Comparison of ENCODE assay signal across 12 cellular contexts in genomic region chr5:33840927-33841547, GRCh38. TPM values are rescaled to one million over a fixed set of nuclear protein-coding genes. Genes with fewer than 3 reads are reported as not detected.
DNase-seq lines count a peak whose midpoint lies in the region; ATAC-seq and TF ChIP-seq lines count a peak whose summit lies in the region.
"Had no signal": no experiment of that assay in that cellular context is flagged by ENCODE, and none has a peak within 500 bp of the region (broad histone marks: within the 10 kb centered on the region; RNA-seq: fewer than 3 reads in every experiment).

No MANE protein-coding gene starts in this region.

- peak; percentile 51 for ATAC-seq in activated CD4-positive, alpha-beta T cell treated with anti-CD3 and anti-CD28 coated beads for 36 hours
- peak; percentile 77 for ATAC-seq in GM21528 (IDR thresholded peaks at IDR 0.05; ENCODE audit: low FRiP score, unreplicated experiment)
- ATAC-seq in HG03354 (IDR thresholded peaks at IDR 0.05; ENCODE audit: poor library complexity, severe bottlenecking, unreplicated experiment), result peak; percentile 75
- peak; percentile 29 for ATAC-seq in naive thymus-derived CD4-positive, alpha-beta T cell
- no peak for ATAC-seq in body of pancreas
- ATAC-seq: K562 had no signal

- no peaks in the 10 kb centered on the region for H3K27me3 Mint-ChIP-seq in activated CD4-positive, alpha-beta T cell treated with anti-CD3 and anti-CD28 coated beads for 36 hours
- peaks cover 0 to 17% (median 3%) of the 10 kb centered on the region in 5 donors for H3K27me3 Mint-ChIP-seq in naive thymus-derived CD4-positive, alpha-beta T cell

- H3K4me1 ChIP-seq in naive thymus-derived CD4-positive, alpha-beta T cell (ENCODE audit: control insufficient read depth in 2 of 2, insufficient read depth in 2 of 2, low read length in 2 of 2), result peaks cover 9 to 10% of the 10 kb centered on the region in 2 donors
- H3K4me1 ChIP-seq in testis (peaks cover 22% of the 10 kb centered on the region), body of pancreas (no peaks in the 10 kb centered on the region)

- no peak overlapping the region for H3K27ac Mint-ChIP-seq in activated CD4-positive, alpha-beta T cell treated with anti-CD3 and anti-CD28 coated beads for 36 hours
- peak overlapping the region in 8 of 9 donors; percentile 1 to 78 (median 60) for H3K27ac Mint-ChIP-seq in naive thymus-derived CD4-positive, alpha-beta T cell

- H3K36me3 ChIP-seq in naive thymus-derived CD4-positive, alpha-beta T cell (ENCODE audit: control insufficient read depth in 2 of 3, insufficient read depth in 3 of 3, low read length in 3 of 3), result no peaks in the 10 kb centered on the region
- no peaks in the 10 kb centered on the region for H3K36me3 ChIP-seq in testis (ENCODE audit: low read depth, missing control alignments)
- H3K36me3 ChIP-seq in body of pancreas (replicated peaks in 1 of 2; ENCODE audit: insufficient read depth in 1 of 2, low read depth in 2 of 2), result no peaks in the 10 kb centered on the region

- peaks cover 7% of the 10 kb centered on the region for H3K9me3 Mint-ChIP-seq in activated CD4-positive, alpha-beta T cell treated with anti-CD3 and anti-CD28 coated beads for 36 hours (ENCODE audit: low read depth)
- H3K9me3 Mint-ChIP-seq in naive thymus-derived CD4-positive, alpha-beta T cell, result peaks cover 0 to 20% (median 4%) of the 10 kb centered on the region in 11 donors

- DNase-seq in activated CD4-positive, alpha-beta T cell treated with anti-CD3 and anti-CD28 coated beads for 36 hours, result no peak
- DNase-seq in activated CD4-positive, alpha-beta T cell treated with anti-CD3 and anti-CD28 coated beads for 1 hour, result no peak
- DNase-seq in naive thymus-derived CD4-positive, alpha-beta T cell, result peak in 4 of 9 donors; percentile 3 to 29 (median 10)
- DNase-seq in DMS153 treated with DMSO at 0.1 percent for 48 hours (lab: John Stamatoyannopoulos, UW; ENCODE audit: unreplicated experiment), result no peak
- no peak for DNase-seq in testis
- DNase-seq in body of pancreas, result no peak
- DNase-seq: 8988T, dorsolateral prefrontal cortex had no signal

- no peaks in the 10 kb centered on the region for H3K9me3 ChIP-seq in naive thymus-derived CD4-positive, alpha-beta T cell (ENCODE audit: control insufficient read depth in 2 of 3, low read length in 3 of 3)
- H3K9me3 ChIP-seq in testis (no peaks in the 10 kb centered on the region), body of pancreas (no peaks in the 10 kb centered on the region)

- POLR2A ChIA-PET in activated CD4-positive, alpha-beta T cell treated with anti-CD3 and anti-CD28 coated beads for 36 hours (lab: Charles Lee), result no interaction called here
- POLR2A ChIA-PET in naive thymus-derived CD4-positive, alpha-beta T cell (lab: Charles Lee), result interaction anchor here (1.1 kb wide), 2 partner anchors 13 to 18 kb away, joined by 5 to 6 read pairs; no protein-coding TSS in a partner anchor

- intact Hi-C loops in activated CD4-positive, alpha-beta T cell treated with anti-CD3 and anti-CD28 coated beads for 36 hours (cut with DNase I, micrococcal nuclease), result no loop called here
- intact Hi-C loops in naive thymus-derived CD4-positive, alpha-beta T cell (cut with micrococcal nuclease), result loop anchor here (1.0 to 10.0 kb wide), 4 partner anchors 9 to 396 kb away; partner anchors contain the start of gene TARS1 (in 1 of the 2)
- intact Hi-C loops in testis (cut with DNase I; ENCODE audit: low total_unique reads) (no loop called here), body of pancreas (cut with DNase I) (no loop called here)

- TF ChIP-seq POLR2A in testis (IDR thresholded peaks at IDR 0.05) (no peak), body of pancreas (IDR thresholded peaks at IDR 0.05) (no peak)

- H3K4me3 Mint-ChIP-seq in activated CD4-positive, alpha-beta T cell treated with anti-CD3 and anti-CD28 coated beads for 36 hours, result no peak overlapping the region
- peak overlapping the region in 8 of 10 donors; percentile 1 to 76 (median 55) for H3K4me3 Mint-ChIP-seq in naive thymus-derived CD4-positive, alpha-beta T cell

- H3K36me3 Mint-ChIP-seq in activated CD4-positive, alpha-beta T cell treated with anti-CD3 and anti-CD28 coated beads for 36 hours (ENCODE audit: low read depth), result no peaks in the 10 kb centered on the region
- peaks cover 0 to 2% (median 0%) of the 10 kb centered on the region in 5 donors for H3K36me3 Mint-ChIP-seq in naive thymus-derived CD4-positive, alpha-beta T cell

- CTCF ChIA-PET in activated CD4-positive, alpha-beta T cell treated with anti-CD3 and anti-CD28 coated beads for 36 hours (lab: Charles Lee), result no interaction called here
- CTCF ChIA-PET in naive thymus-derived CD4-positive, alpha-beta T cell (lab: Charles Lee), result no interaction called here

- H3K27ac ChIP-seq in naive thymus-derived CD4-positive, alpha-beta T cell (ENCODE audit: low read depth, low read length), result no peak overlapping the region
- peak overlapping the region in 1 of 2 donors; percentile 39 for H3K27ac ChIP-seq in testis
- no peak overlapping the region for H3K27ac ChIP-seq in body of pancreas
- H3K27ac ChIP-seq: dorsolateral prefrontal cortex had no signal

- no peak overlapping the region for H3K4me3 ChIP-seq in naive thymus-derived CD4-positive, alpha-beta T cell (ENCODE audit: low read length)
- H3K4me3 ChIP-seq in testis (no peak overlapping the region), body of pancreas (no peak overlapping the region)
- H3K4me3 ChIP-seq: dorsolateral prefrontal cortex, K562 had no signal

- peaks cover 11% of the 10 kb centered on the region for H3K4me1 Mint-ChIP-seq in activated CD4-positive, alpha-beta T cell treated with anti-CD3 and anti-CD28 coated beads for 36 hours
- peaks cover 6 to 43% (median 18%) of the 10 kb centered on the region in 7 donors for H3K4me1 Mint-ChIP-seq in naive thymus-derived CD4-positive, alpha-beta T cell

- TF ChIP-seq CTCF in testis (IDR thresholded peaks at IDR 0.05) (no peak), body of pancreas (IDR thresholded peaks at IDR 0.05) (no peak)

- H3K27me3 ChIP-seq in naive thymus-derived CD4-positive, alpha-beta T cell (ENCODE audit: control insufficient read depth in 2 of 2, insufficient read depth in 2 of 2, low read length in 2 of 2), result no peaks in the 10 kb centered on the region
- H3K27me3 ChIP-seq in testis (no peaks in the 10 kb centered on the region), body of pancreas (no peaks in the 10 kb centered on the region)

RNA-seq across cellular contexts. Expression of gene ADAMTS12, which starts 50.8 kb away (rescaled TPM):
- total RNA-seq in activated CD4-positive, alpha-beta T cell treated with anti-CD3 and anti-CD28 coated beads for 36 hours, result not detected
- total RNA-seq in naive thymus-derived CD4-positive, alpha-beta T cell, result not detected
- not detected for polyA plus RNA-seq in naive thymus-derived CD4-positive, alpha-beta T cell
- total RNA-seq in testis (1 to 10 TPM; 7.5 to 9.3 TPM), body of pancreas (1 to 10 TPM; 2.3 to 8.9 TPM)
- polyA plus RNA-seq in testis (ENCODE audit: insufficient read depth, low read depth, low replicate concordance), result 4.9 TPM
- total RNA-seq: activated CD8-positive, alpha-beta memory T cell treated with anti-CD3 and anti-CD28 coated beads for 36 hours had no signal
- polyA plus RNA-seq: K562 had no signal

Comparison
In these comparisons a context has a peak if more than half of its experiments do, and no peak if none do; other contexts are left out.
1. intact Hi-C loops: an anchor here in naive thymus-derived CD4-positive, alpha-beta T cell (1.0 to 10.0 kb wide); none called in activated CD4-positive, alpha-beta T cell treated with anti-CD3 and anti-CD28 coated beads for 36 hours, testis and body of pancreas.